8 cellular contexts compared by ENCODE assay signal in the genomic region with DNA sequence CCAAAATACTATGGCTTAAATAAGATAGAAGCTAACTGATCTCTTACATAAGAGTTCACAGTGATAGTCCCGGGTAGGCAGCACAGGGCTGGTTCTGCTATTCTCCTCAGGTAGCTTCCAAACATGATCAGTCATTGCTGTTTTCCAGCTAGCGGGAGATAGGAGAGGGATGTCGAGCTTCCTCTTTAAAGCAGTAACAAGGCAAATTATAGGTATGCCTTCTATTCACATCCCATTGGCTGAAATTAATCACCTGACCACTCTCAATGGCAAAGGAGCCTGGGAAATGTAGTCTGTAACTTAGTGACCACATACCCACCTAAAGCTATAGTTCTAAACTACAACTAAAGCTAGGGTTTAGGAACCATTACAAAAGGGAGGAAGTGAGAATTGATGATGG.
DNase-seq lines count a peak whose midpoint lies in the region; ATAC-seq lines count a peak whose summit lies in the region.

No MANE protein-coding gene starts in this region.

- peak; percentile 100 for ATAC-seq in GM21423 (IDR thresholded peaks at IDR 0.05; ENCODE audit: unreplicated experiment)
- ATAC-seq in HG03558 (IDR thresholded peaks at IDR 0.05; ENCODE audit: extremely low read depth, unreplicated experiment) = peak; percentile 100

- DNase-seq in activated CD8-positive, alpha-beta memory T cell treated with anti-CD3 and anti-CD28 coated beads for 24 hours = peak; percentile 49
- no peak for DNase-seq in activated CD8-positive, alpha-beta memory T cell treated with anti-CD3 and anti-CD28 coated beads, Interleukin-2, amount 50 U/mL, for 48 hours
- DNase-seq in NCI-H774 (lab: John Stamatoyannopoulos, UW) = peak; percentile 54
- peak; percentile 54 for DNase-seq in amniotic epithelial cell (ENCODE audit: low read depth)
- peak; percentile 58 for DNase-seq in kidney glomerular epithelial cell (lab: John Stamatoyannopoulos, UW)
- DNase-seq in T-helper 9 cell = no peak

Comparison
In these comparisons a context has a peak if more than half of its experiments do, and no peak if none do; other contexts are left out.
1. DNase-seq: peak in activated CD8-positive, alpha-beta memory T cell treated with anti-CD3 and anti-CD28 coated beads for 24 hours (single experiment), NCI-H774 (single experiment), amniotic epithelial cell (single experiment) and kidney glomerular epithelial cell (single experiment); none in activated CD8-positive, alpha-beta memory T cell treated with anti-CD3 and anti-CD28 coated beads, Interleukin-2, amount 50 U/mL, for 48 hours (single experiment) and T-helper 9 cell (single experiment).